In the genomic region with DNA sequence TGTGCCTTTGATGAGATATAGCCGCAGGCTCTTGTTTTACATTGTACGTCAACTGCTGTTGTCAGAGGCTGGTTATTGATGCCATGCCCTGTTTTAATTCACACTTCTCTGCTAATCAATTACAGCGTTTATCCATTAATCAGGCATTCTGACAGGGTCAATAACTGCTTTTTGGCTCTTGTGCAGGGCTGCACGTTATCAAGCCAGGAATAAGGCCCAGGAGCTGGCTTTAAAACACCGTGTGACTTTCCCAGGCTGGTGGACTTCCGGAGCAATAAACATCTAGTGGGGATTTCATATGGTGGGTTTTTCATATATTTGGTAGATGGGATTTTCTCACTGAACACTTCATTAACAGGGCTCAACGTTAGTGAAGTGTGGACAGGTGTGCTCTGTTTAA, we compare ENCODE assay signal across 14 cellular contexts.
"Had no signal": no experiment of that assay in that cellular context is flagged by ENCODE, and none has a peak within 500 bp of the region (broad histone marks: within the 10 kb centered on the region; RNA-seq: fewer than 3 reads in every experiment).

No MANE protein-coding gene starts in this region.

- H3K9me3 ChIP-seq: ascending aorta, gastroesophageal sphincter had no signal

- H3K4me1 Mint-ChIP-seq: stimulated activated naive CD8-positive, alpha-beta T cell treated with anti-CD3 and anti-CD28 coated beads, Interleukin-15, amount 100 ng/mL, for 72 hours had no signal

- ATAC-seq: gastroesophageal sphincter; left ventricle myocardium superior; natural killer cell; right lobe of liver; stimulated activated naive CD8-positive, alpha-beta T cell treated with anti-CD3 and anti-CD28 coated beads, Interleukin-15, amount 100 ng/mL, for 72 hours had no signal

- H3K27ac Mint-ChIP-seq: activated naive CD4-positive, alpha-beta T cell treated with anti-CD3 and anti-CD28 coated beads for 36 hours; activated T-helper 2 cell treated with anti-CD3 and anti-CD28 coated beads, Interferon-gamma antibody, Interleukin-2, Interleukin-4, amounts not matched to agents 10 μg/mL and 5 μg/mL and 100 μg/mL, durations not matched to agents 14 hours and 24 hours and 36 hours; memory B cell; natural killer cell had no signal

- H3K4me3 ChIP-seq: ascending aorta, gastroesophageal sphincter, hepatocyte, right lobe of liver had no signal

- H3K79me2 ChIP-seq: hepatocyte had no signal

- H3K9me3 Mint-ChIP-seq: activated naive CD4-positive, alpha-beta T cell treated with anti-CD3 and anti-CD28 coated beads for 36 hours; activated T-helper 2 cell treated with anti-CD3 and anti-CD28 coated beads, Interferon-gamma antibody, Interleukin-2, Interleukin-4, amounts not matched to agents 10 μg/mL and 5 μg/mL and 100 μg/mL, durations not matched to agents 14 hours and 24 hours and 36 hours; natural killer cell; stimulated activated naive CD8-positive, alpha-beta T cell treated with anti-CD3 and anti-CD28 coated beads, Interleukin-15, amount 100 ng/mL, for 72 hours had no signal

- H3K36me3 ChIP-seq: ascending aorta, gastroesophageal sphincter, right lobe of liver had no signal

- H3K4me2 ChIP-seq: hepatocyte had no signal

- H3K36me3 Mint-ChIP-seq: natural killer cell had no signal

- H3K27me3 Mint-ChIP-seq: memory B cell; stimulated activated naive CD8-positive, alpha-beta T cell treated with anti-CD3 and anti-CD28 coated beads, Interleukin-15, amount 100 ng/mL, for 72 hours had no signal

- H3K4me1 ChIP-seq: ascending aorta, gastroesophageal sphincter, right lobe of liver had no signal

- H3K27me3 ChIP-seq: ascending aorta, gastroesophageal sphincter, hepatocyte, right lobe of liver had no signal

- DNase-seq: activated CD4-positive, alpha-beta T cell treated with anti-CD3 and anti-CD28 coated beads, Interleukin-2, amount 50 U/mL, for 48 hours; activated naive CD4-positive, alpha-beta T cell treated with anti-CD3 and anti-CD28 coated beads for 36 hours; dermis blood vessel endothelial cell; erythroblast; left ventricle myocardium superior; natural killer cell; right lobe of liver; stimulated activated naive CD8-positive, alpha-beta T cell treated with anti-CD3 and anti-CD28 coated beads, Interleukin-15, amount 100 ng/mL, for 72 hours had no signal

- H3K4me3 Mint-ChIP-seq: activated naive CD4-positive, alpha-beta T cell treated with anti-CD3 and anti-CD28 coated beads for 36 hours; memory B cell; natural killer cell; stimulated activated naive CD8-positive, alpha-beta T cell treated with anti-CD3 and anti-CD28 coated beads, Interleukin-15, amount 100 ng/mL, for 72 hours had no signal

- H3K27ac ChIP-seq: ascending aorta, gastroesophageal sphincter, hepatocyte, right lobe of liver, VCaP had no signal

- H2AFZ ChIP-seq: hepatocyte had no signal
